Comparison of ENCODE assay signal across 2 cellular contexts in genomic region chr7:140967438-140967837, GRCh38.
TF ChIP-seq lines count a peak whose summit lies in the region.

No MANE protein-coding gene starts in this region.

TF ChIP-seq in HEK293, 187 proteins besides CTCF, POLR2A, EP300 and RAD21:
- TF ChIP-seq ZBTB20 (tag by site-specific recombination; IDR thresholded peaks at IDR 0.05) (peak; percentile 30; the same call in 1 of the 2 replicates), BCL6B (tag by site-specific recombination; IDR thresholded peaks at IDR 0.05) (no peak)
TF ChIP-seq in HEK293: peak in this region for 1.

TF ChIP-seq in K562, 482 proteins besides CTCF, POLR2A, EP300 and RAD21:
- TF ChIP-seq BRF1 (IDR thresholded peaks at IDR 0.05; ENCODE audit: borderline replicate concordance, extremely low read depth, insufficient read length) (no peak), HDAC6 (IDR thresholded peaks at IDR 0.05; ENCODE audit: low read depth, low read length) (0 out of 2 replicates have a peak, but pooled peaks have one; percentile 47), ZNF24 (IDR thresholded peaks at IDR 0.05) (no peak), KDM2B (CRISPR knock-in tag; IDR thresholded peaks at IDR 0.05) (no peak), ZNF263 (CRISPR knock-in tag; IDR thresholded peaks at IDR 0.05; ENCODE audit: borderline replicate concordance) (no peak), DMBX1 (CRISPR knock-in tag; IDR thresholded peaks at IDR 0.05; ENCODE audit: borderline replicate concordance) (no peak), NR3C1 (CRISPR knock-in tag; IDR thresholded peaks at IDR 0.05) (no peak), MITF (IDR thresholded peaks at IDR 0.05) (no peak)
TF ChIP-seq in K562: peak in this region for 1.
